In genomic region chr5:31768784-31769183, GRCh38 we compare ENCODE assay signal across 14 cellular contexts.
DNase-seq lines count a peak whose midpoint lies in the region; ATAC-seq and TF ChIP-seq lines count a peak whose summit lies in the region.
"Had no signal": no experiment of that assay in that cellular context is flagged by ENCODE, and none has a peak within 500 bp of the region (broad histone marks: within the 10 kb centered on the region; RNA-seq: fewer than 3 reads in every experiment).

No MANE protein-coding gene starts in this region.

- H3K9me3 ChIP-seq in BE2C, result no peaks in the 10 kb centered on the region
- H3K9me3 ChIP-seq: A549 had no signal

- peaks cover 6% of the 10 kb centered on the region; the same call in 1 of the 2 replicates for H3K9me3 Mint-ChIP-seq in WTC11
- H3K9me3 Mint-ChIP-seq in activated T-helper 2 cell treated with anti-CD3 and anti-CD28 coated beads, Interferon-gamma antibody, Interleukin-2, Interleukin-4, amounts not matched to agents 10 μg/mL and 5 μg/mL and 100 μg/mL, durations not matched to agents 14 hours and 24 hours and 36 hours, result no peaks in the 10 kb centered on the region
- no peaks in the 10 kb centered on the region for H3K9me3 Mint-ChIP-seq in natural killer cell treated with Interleukin-12 subunit alpha and Interleukin-12 subunit beta and Interleukin-15 and Interleukin-18, amount 100 ng/mL, for 72 hours
- H3K9me3 Mint-ChIP-seq: CD8-positive, alpha-beta T cell had no signal

- CTCF ChIA-PET in WTC11 (lab: Charles Lee), result interaction anchor here (1.2 to 3.3 kb wide), 2 partner anchors 40 to 130 kb away, joined by 4 to 27 read pairs; partner anchors contain the start of gene PDZD2

- H3K27me3 ChIP-seq in BE2C (no peaks in the 10 kb centered on the region), H7 (ENCODE audit: control insufficient read depth, insufficient read depth, low read length) (no peaks in the 10 kb centered on the region)
- H3K27me3 ChIP-seq: BLaER1 treated with 17β-estradiol and CSF1 and Interleukin-3, amounts not matched to agents 10 nM and 100 nM had no signal

- H3K4me3 Mint-ChIP-seq in WTC11, result no peak overlapping the region
- H3K4me3 Mint-ChIP-seq in activated T-helper 2 cell treated with anti-CD3 and anti-CD28 coated beads, Interferon-gamma antibody, Interleukin-2, Interleukin-4, amounts not matched to agents 10 μg/mL and 5 μg/mL and 100 μg/mL, durations not matched to agents 14 hours and 24 hours and 36 hours (ENCODE audit: low read depth), result no peak overlapping the region
- H3K4me3 Mint-ChIP-seq in natural killer cell treated with Interleukin-12 subunit alpha and Interleukin-12 subunit beta and Interleukin-15 and Interleukin-18, amount 100 ng/mL, for 72 hours, result no peak overlapping the region
- H3K4me3 Mint-ChIP-seq: CD8-positive, alpha-beta T cell had no signal

- intact Hi-C loops in activated T-helper 2 cell treated with anti-CD3 and anti-CD28 coated beads, Interferon-gamma antibody, Interleukin-2, Interleukin-4, amounts not matched to agents 10 μg/mL and 5 μg/mL and 100 μg/mL, durations not matched to agents 14 hours and 24 hours and 36 hours (cut with micrococcal nuclease), result no loop called here

- ATAC-seq in WTC11, result peak; percentile 57
- ATAC-seq in HG03521 (IDR thresholded peaks at IDR 0.05; ENCODE audit: unreplicated experiment), result no peak
- ATAC-seq in natural killer cell treated with Interleukin-12 subunit alpha and Interleukin-12 subunit beta and Interleukin-15 and Interleukin-18, amount 100 ng/mL, for 72 hours, result no peak
- ATAC-seq: A549; CD8-positive, alpha-beta T cell had no signal

- H3K4me3 ChIP-seq in BE2C (ENCODE audit: low read depth, low read length) (no peak overlapping the region), H7 (ENCODE audit: insufficient read depth, low read depth, low read length) (no peak overlapping the region)
- H3K4me3 ChIP-seq: A549; BLaER1 treated with 17β-estradiol and CSF1 and Interleukin-3, amounts not matched to agents 10 nM and 100 nM had no signal

- 0 out of 2 replicates have a peak, but pooled peaks have one; percentile 4 for TF ChIP-seq CTCF in BE2C (IDR thresholded peaks at IDR 0.05; ENCODE audit: low read depth, low read length)
- TF ChIP-seq CTCF in WTC11 (IDR thresholded peaks at IDR 0.05), result no peak

- no peaks in the 10 kb centered on the region for H3K36me3 ChIP-seq in BE2C
- no peaks in the 10 kb centered on the region for H3K36me3 ChIP-seq in H7 (replicated peaks; ENCODE audit: control insufficient read depth, insufficient read depth, low read length)
- H3K36me3 ChIP-seq: BLaER1 treated with 17β-estradiol and CSF1 and Interleukin-3, amounts not matched to agents 10 nM and 100 nM had no signal

- no peaks in the 10 kb centered on the region; the same call in 1 of the 2 replicates for H3K27me3 Mint-ChIP-seq in WTC11 (ENCODE audit: low read depth)
- H3K27me3 Mint-ChIP-seq in activated T-helper 2 cell treated with anti-CD3 and anti-CD28 coated beads, Interferon-gamma antibody, Interleukin-2, Interleukin-4, amounts not matched to agents 10 μg/mL and 5 μg/mL and 100 μg/mL, durations not matched to agents 14 hours and 24 hours and 36 hours (ENCODE audit: low read depth), result no peaks in the 10 kb centered on the region
- no peaks in the 10 kb centered on the region for H3K27me3 Mint-ChIP-seq in natural killer cell treated with Interleukin-12 subunit alpha and Interleukin-12 subunit beta and Interleukin-15 and Interleukin-18, amount 100 ng/mL, for 72 hours

- H3K4me1 Mint-ChIP-seq in WTC11, result peaks cover 26% of the 10 kb centered on the region
- H3K4me1 Mint-ChIP-seq in activated T-helper 2 cell treated with anti-CD3 and anti-CD28 coated beads, Interferon-gamma antibody, Interleukin-2, Interleukin-4, amounts not matched to agents 10 μg/mL and 5 μg/mL and 100 μg/mL, durations not matched to agents 14 hours and 24 hours and 36 hours (ENCODE audit: low read depth), result peaks cover 1% of the 10 kb centered on the region
- peaks cover 21 to 30% of the 10 kb centered on the region in 2 donors for H3K4me1 Mint-ChIP-seq in natural killer cell treated with Interleukin-12 subunit alpha and Interleukin-12 subunit beta and Interleukin-15 and Interleukin-18, amount 100 ng/mL, for 72 hours (ENCODE audit: low read depth in 2 of 2)

- POLR2A ChIA-PET in WTC11 (lab: Charles Lee), result no interaction called here

- H3K36me3 Mint-ChIP-seq in WTC11, result peaks cover 2% of the 10 kb centered on the region; the same call in 1 of the 2 replicates
- H3K36me3 Mint-ChIP-seq in activated T-helper 2 cell treated with anti-CD3 and anti-CD28 coated beads, Interferon-gamma antibody, Interleukin-2, Interleukin-4, amounts not matched to agents 10 μg/mL and 5 μg/mL and 100 μg/mL, durations not matched to agents 14 hours and 24 hours and 36 hours (ENCODE audit: low read depth), result no peaks in the 10 kb centered on the region
- no peaks in the 10 kb centered on the region for H3K36me3 Mint-ChIP-seq in natural killer cell treated with Interleukin-12 subunit alpha and Interleukin-12 subunit beta and Interleukin-15 and Interleukin-18, amount 100 ng/mL, for 72 hours
- H3K36me3 Mint-ChIP-seq: CD8-positive, alpha-beta T cell had no signal

- DNase-seq in BE2C (no peak), H7 (peak; percentile 52), WTC11 (ENCODE audit: low spot score) (no peak), iPS-NIHi11 (ENCODE audit: low spot score) (peak; percentile 29)
- no peak for DNase-seq in activated T-helper 2 cell treated with anti-CD3 and anti-CD28 coated beads, Interferon-gamma antibody, Interleukin-2, Interleukin-4, amounts not matched to agents 10 μg/mL and 5 μg/mL and 100 μg/mL, durations not matched to agents 14 hours and 24 hours and 36 hours (ENCODE audit: low spot score)
- DNase-seq in natural killer cell treated with Interleukin-12 subunit alpha and Interleukin-12 subunit beta and Interleukin-15 and Interleukin-18, amount 100 ng/mL, for 72 hours (ENCODE audit: low spot score), result no peak
- DNase-seq: Calu3; CD8-positive, alpha-beta T cell; NCI-H1436; NCI-H1930; SW 1271 had no signal

- no peak overlapping the region for H3K27ac Mint-ChIP-seq in WTC11
- no peak overlapping the region for H3K27ac Mint-ChIP-seq in activated T-helper 2 cell treated with anti-CD3 and anti-CD28 coated beads, Interferon-gamma antibody, Interleukin-2, Interleukin-4, amounts not matched to agents 10 μg/mL and 5 μg/mL and 100 μg/mL, durations not matched to agents 14 hours and 24 hours and 36 hours
- H3K27ac Mint-ChIP-seq in natural killer cell treated with Interleukin-12 subunit alpha and Interleukin-12 subunit beta and Interleukin-15 and Interleukin-18, amount 100 ng/mL, for 72 hours, result no peak overlapping the region
- H3K27ac Mint-ChIP-seq: CD8-positive, alpha-beta T cell had no signal

- H3K4me1 ChIP-seq in BE2C, result no peaks in the 10 kb centered on the region
- H3K4me1 ChIP-seq: A549 had no signal

TF ChIP-seq in WTC11, 78 proteins besides CTCF, POLR2A, EP300 and RAD21 (continues in another document):
- no peak for TF ChIP-seq ARID4B (CRISPR knock-in tag; IDR thresholded peaks at IDR 0.05; ENCODE audit: borderline replicate concordance)
- TF ChIP-seq USF2 (CRISPR knock-in tag; IDR thresholded peaks at IDR 0.05), result no peak
- no peak for TF ChIP-seq ERG (CRISPR knock-in tag; IDR thresholded peaks at IDR 0.05)

Comparison
In these comparisons a context has a peak if more than half of its experiments do, and no peak if none do; other contexts are left out.
1. DNase-seq: peak in H7 (single experiment) and iPS-NIHi11 (single experiment); none in BE2C (single experiment), WTC11 (single experiment), activated T-helper 2 cell treated with anti-CD3 and anti-CD28 coated beads, Interferon-gamma antibody, Interleukin-2, Interleukin-4, amounts not matched to agents 10 μg/mL and 5 μg/mL and 100 μg/mL, durations not matched to agents 14 hours and 24 hours and 36 hours (single experiment) and natural killer cell treated with Interleukin-12 subunit alpha and Interleukin-12 subunit beta and Interleukin-15 and Interleukin-18, amount 100 ng/mL, for 72 hours (single experiment).